ENCODE assay signal across 24 cellular contexts in genomic region chr19:53775524-53775923, GRCh38. TPM values are rescaled to one million over a fixed set of nuclear protein-coding genes. Genes with fewer than 3 reads are reported as not detected.
"Had no signal": no experiment of that assay in that cellular context is flagged by ENCODE, and none has a peak within 500 bp of the region (broad histone marks: within the 10 kb centered on the region; RNA-seq: fewer than 3 reads in every experiment).

No MANE protein-coding gene starts in this region.

- FAIRE-seq: K562, RCC 7860, TTC549 had no signal

- H3K4me3 ChIP-seq: K562 had no signal

- ATAC-seq: activated T-helper 17 cell treated with anti-CD3 and anti-CD28 coated beads, Interleukin-2, amount 50 U/mL, for 72 hours; K562; PC-3; T-cell had no signal

- DNase-seq: activated CD4-positive, alpha-beta memory T cell treated with anti-CD3 and anti-CD28 coated beads for 36 hours; activated CD4-positive, alpha-beta T cell treated with anti-CD3 and anti-CD28 coated beads, Interleukin-2, amount 10 ng/mL, durations not matched to agents 7 days and 5 days; activated CD4-positive, CD25-positive, alpha-beta regulatory T cell; activated CD8-positive, alpha-beta memory T cell treated with anti-CD3 and anti-CD28 coated beads for 24 hours; activated gamma-delta T cell; activated naive CD4-positive, alpha-beta T cell treated with anti-CD3 and anti-CD28 coated beads for 36 hours; activated naive CD8-positive, alpha-beta T cell treated with anti-CD3 and anti-CD28 coated beads for 36 hours; activated T-cell treated with anti-CD3 and anti-CD28 coated beads, Interleukin-2, amount 50 U/mL, for 48 hours; Karpas-422; NCI-H1105 treated with DMSO at 0.1 percent for 48 hours; NCI-H1436 treated with DMSO at 0.1 percent for 48 hours; NCI-H187; NCI-H2081; NCI-H510A treated with DMSO at 0.1 percent for 48 hours; NCI-H69; PC-3; SIG-M5; T-cell; T-helper 2 cell; T1000 had no signal

RNA-seq across cellular contexts. Expression of gene NLRP12, which starts 48.6 kb away (rescaled TPM):
- total RNA-seq: activated CD4-positive, alpha-beta memory T cell treated with anti-CD3 and anti-CD28 coated beads for 36 hours; activated CD4-positive, alpha-beta T cell treated with anti-CD3 and anti-CD28 coated beads, Interleukin-2, amount 10 ng/mL, durations not matched to agents 7 days and 5 days; activated naive CD4-positive, alpha-beta T cell treated with anti-CD3 and anti-CD28 coated beads for 36 hours; activated T-helper 17 cell treated with anti-CD3 and anti-CD28 coated beads, Interleukin-2, amount 50 U/mL, for 72 hours; K562; PC-3; T-cell had no signal
- polyA plus RNA-seq: K562 had no signal
